ENCODE assay signal across 17 cellular contexts in the genomic region with DNA sequence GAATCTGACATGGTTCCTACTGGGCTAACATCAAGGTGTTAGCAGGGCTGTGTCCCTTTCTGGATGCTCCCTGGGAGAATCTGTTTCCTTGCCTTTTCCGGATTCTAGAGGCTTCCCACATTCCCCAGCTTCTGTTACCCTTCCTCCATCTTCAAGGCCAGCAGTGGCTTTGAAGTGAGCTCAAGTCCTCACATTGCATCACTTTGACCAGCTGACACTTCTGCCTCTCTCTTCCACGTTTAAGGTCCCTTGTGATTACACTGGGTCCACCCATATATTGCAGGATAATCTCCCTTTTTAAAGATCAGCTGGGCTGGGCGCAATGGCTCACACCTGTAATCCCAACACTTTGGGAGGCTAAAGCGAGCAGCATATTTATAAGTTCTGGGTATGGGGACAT. TPM values are rescaled to one million over a fixed set of nuclear protein-coding genes. Genes with fewer than 3 reads are reported as not detected.
DNase-seq lines count a peak whose midpoint lies in the region; ATAC-seq and TF ChIP-seq lines count a peak whose summit lies in the region.
"Had no signal": no experiment of that assay in that cellular context is flagged by ENCODE, and none has a peak within 500 bp of the region (broad histone marks: within the 10 kb centered on the region; RNA-seq: fewer than 3 reads in every experiment).

No MANE protein-coding gene starts in this region.

- H3K9me3 Mint-ChIP-seq in CD4-positive, CD25-positive, alpha-beta regulatory T cell: peaks cover 0 to 2% (median 0%) of the 10 kb centered on the region in 7 donors
- peaks cover 2% of the 10 kb centered on the region for H3K9me3 Mint-ChIP-seq in CD8-positive, alpha-beta T cell
- no peaks in the 10 kb centered on the region for H3K9me3 Mint-ChIP-seq in naive thymus-derived CD8-positive, alpha-beta T cell
- no peaks in the 10 kb centered on the region for H3K9me3 Mint-ChIP-seq in natural killer cell treated with Interleukin-12 subunit alpha and Interleukin-12 subunit beta and Interleukin-15 and Interleukin-18, amount 100 ng/mL, for 72 hours

- H3K36me3 Mint-ChIP-seq in CD4-positive, CD25-positive, alpha-beta regulatory T cell: peaks cover 46% of the 10 kb centered on the region
- peaks cover 57% of the 10 kb centered on the region for H3K36me3 Mint-ChIP-seq in CD8-positive, alpha-beta T cell
- H3K36me3 Mint-ChIP-seq in naive thymus-derived CD8-positive, alpha-beta T cell: peaks cover 0 to 60% (median 7%) of the 10 kb centered on the region in 3 donors
- H3K36me3 Mint-ChIP-seq in natural killer cell treated with Interleukin-12 subunit alpha and Interleukin-12 subunit beta and Interleukin-15 and Interleukin-18, amount 100 ng/mL, for 72 hours: no peaks in the 10 kb centered on the region

- no peak for ATAC-seq in CD4-positive, CD25-positive, alpha-beta regulatory T cell (ENCODE audit: low read depth in 2 of 2)
- no peak for ATAC-seq in CD8-positive, alpha-beta T cell
- ATAC-seq in naive thymus-derived CD8-positive, alpha-beta T cell: no peak
- no peak for ATAC-seq in body of pancreas
- no peak for ATAC-seq in natural killer cell treated with Interleukin-12 subunit alpha and Interleukin-12 subunit beta and Interleukin-15 and Interleukin-18, amount 100 ng/mL, for 72 hours

- TF ChIP-seq POLR2A in adrenal gland (IDR thresholded peaks at IDR 0.05) (no peak), body of pancreas (IDR thresholded peaks at IDR 0.05) (no peak)

- peak overlapping the region in 3 of 4 donors; percentile 1 to 36 (median 32) for H3K4me3 Mint-ChIP-seq in CD4-positive, CD25-positive, alpha-beta regulatory T cell
- H3K4me3 Mint-ChIP-seq in CD8-positive, alpha-beta T cell: no peak overlapping the region
- peak overlapping the region in 2 of 10 donors; percentile 12 to 20 for H3K4me3 Mint-ChIP-seq in naive thymus-derived CD8-positive, alpha-beta T cell
- no peak overlapping the region for H3K4me3 Mint-ChIP-seq in natural killer cell treated with Interleukin-12 subunit alpha and Interleukin-12 subunit beta and Interleukin-15 and Interleukin-18, amount 100 ng/mL, for 72 hours

- CTCF ChIA-PET in CD8-positive, alpha-beta T cell (lab: Charles Lee): interaction anchor here (1.2 kb wide), 1 partner anchor 8 kb away, joined by 3 read pairs; no protein-coding TSS in a partner anchor

- H3K27me3 Mint-ChIP-seq in CD4-positive, CD25-positive, alpha-beta regulatory T cell: no peaks in the 10 kb centered on the region
- no peaks in the 10 kb centered on the region for H3K27me3 Mint-ChIP-seq in CD8-positive, alpha-beta T cell (ENCODE audit: low read depth)
- no peaks in the 10 kb centered on the region for H3K27me3 Mint-ChIP-seq in naive thymus-derived CD8-positive, alpha-beta T cell
- H3K27me3 Mint-ChIP-seq in natural killer cell treated with Interleukin-12 subunit alpha and Interleukin-12 subunit beta and Interleukin-15 and Interleukin-18, amount 100 ng/mL, for 72 hours: no peaks in the 10 kb centered on the region

- WGBS in adrenal gland, 4 donors: 61 to 73% (median 66%) methylated on average over 4 of the region's 4 CpGs
- 76 to 81% methylated on average over 4 of the region's 4 CpGs for WGBS in body of pancreas, 2 donors

- H3K27ac Mint-ChIP-seq in CD4-positive, CD25-positive, alpha-beta regulatory T cell: peak overlapping the region in 1 of 3 donors; percentile 43
- H3K27ac Mint-ChIP-seq in CD8-positive, alpha-beta T cell: peak overlapping the region; percentile 69
- H3K27ac Mint-ChIP-seq in naive thymus-derived CD8-positive, alpha-beta T cell: peak overlapping the region in 7 of 10 donors; percentile 11 to 78 (median 33)
- H3K27ac Mint-ChIP-seq in natural killer cell treated with Interleukin-12 subunit alpha and Interleukin-12 subunit beta and Interleukin-15 and Interleukin-18, amount 100 ng/mL, for 72 hours: peak overlapping the region in 1 of 2 donors; percentile 13

- peaks cover 48% of the 10 kb centered on the region for H3K36me3 ChIP-seq in CD4-positive, CD25-positive, alpha-beta regulatory T cell (ENCODE audit: control insufficient read depth, insufficient read depth, low read length)
- H3K36me3 ChIP-seq in CD8-positive, alpha-beta T cell (ENCODE audit: insufficient read depth, low read length): peaks cover 3% of the 10 kb centered on the region
- peaks cover 0 to 2% of the 10 kb centered on the region in 2 donors for H3K36me3 ChIP-seq in adrenal gland (replicated peaks in 1 of 2)
- H3K36me3 ChIP-seq in body of pancreas (replicated peaks in 1 of 2; ENCODE audit: insufficient read depth in 1 of 2, low read depth in 2 of 2): no peaks in the 10 kb centered on the region

- peaks cover 58 to 93% (median 73%) of the 10 kb centered on the region in 4 donors for H3K4me1 Mint-ChIP-seq in CD4-positive, CD25-positive, alpha-beta regulatory T cell
- peaks cover 80% of the 10 kb centered on the region for H3K4me1 Mint-ChIP-seq in CD8-positive, alpha-beta T cell (ENCODE audit: low read depth)
- peaks cover 39 to 88% (median 81%) of the 10 kb centered on the region in 4 donors for H3K4me1 Mint-ChIP-seq in naive thymus-derived CD8-positive, alpha-beta T cell
- H3K4me1 Mint-ChIP-seq in natural killer cell treated with Interleukin-12 subunit alpha and Interleukin-12 subunit beta and Interleukin-15 and Interleukin-18, amount 100 ng/mL, for 72 hours (ENCODE audit: low read depth in 2 of 2): peaks cover 32 to 38% of the 10 kb centered on the region in 2 donors

- no peak for DNase-seq in CD4-positive, CD25-positive, alpha-beta regulatory T cell
- no peak for DNase-seq in CD8-positive, alpha-beta T cell
- DNase-seq in adrenal gland (peak in 6 of 7 donors; percentile 48 to 72 (median 57)), body of pancreas (no peak), head of caudate nucleus (no peak)
- no peak for DNase-seq in naive thymus-derived CD8-positive, alpha-beta T cell
- DNase-seq in natural killer cell treated with Interleukin-12 subunit alpha and Interleukin-12 subunit beta and Interleukin-15 and Interleukin-18, amount 100 ng/mL, for 72 hours (ENCODE audit: low spot score): no peak
- DNase-seq: ACHN, AML-193, NCI-H1105, NCI-H1694, NCI-H226, NCI-H526, OCI-M1, RPMI8226, SIG-M5 had no signal

- no peaks in the 10 kb centered on the region for H3K27me3 ChIP-seq in CD4-positive, CD25-positive, alpha-beta regulatory T cell (ENCODE audit: control insufficient read depth, insufficient read depth, low read length)
- H3K27me3 ChIP-seq in CD8-positive, alpha-beta T cell (ENCODE audit: insufficient read depth, low read length): no peaks in the 10 kb centered on the region
- H3K27me3 ChIP-seq in adrenal gland: no peaks in the 10 kb centered on the region
- no peaks in the 10 kb centered on the region for H3K27me3 ChIP-seq in body of pancreas

- POLR2A ChIA-PET in CD8-positive, alpha-beta T cell (lab: Charles Lee): no interaction called here
- POLR2A ChIA-PET in naive thymus-derived CD8-positive, alpha-beta T cell (lab: Charles Lee): no interaction called here

- intact Hi-C loops in CD8-positive, alpha-beta T cell (cut with DNase I, micrococcal nuclease): no loop called here
- intact Hi-C loops in adrenal gland (cut with DNase I) (no loop called here), body of pancreas (cut with DNase I) (no loop called here), head of caudate nucleus (cut with DNase I) (no loop called here)

- TF ChIP-seq CTCF in CD8-positive, alpha-beta T cell (IDR thresholded peaks at IDR 0.05): no peak
- TF ChIP-seq CTCF in adrenal gland (IDR thresholded peaks at IDR 0.05): no peak
- TF ChIP-seq CTCF in body of pancreas (IDR thresholded peaks at IDR 0.05): no peak

- no peaks in the 10 kb centered on the region for H3K9me3 ChIP-seq in CD4-positive, CD25-positive, alpha-beta regulatory T cell (ENCODE audit: control insufficient read depth in 2 of 2, low read length in 2 of 2)
- no peaks in the 10 kb centered on the region for H3K9me3 ChIP-seq in CD8-positive, alpha-beta T cell (ENCODE audit: low read length)
- H3K9me3 ChIP-seq in adrenal gland (replicated peaks in 1 of 3) (no peaks in the 10 kb centered on the region), body of pancreas (no peaks in the 10 kb centered on the region)

- H3K4me3 ChIP-seq in CD4-positive, CD25-positive, alpha-beta regulatory T cell (ENCODE audit: low read depth, low read length): no peak overlapping the region
- no peak overlapping the region for H3K4me3 ChIP-seq in CD8-positive, alpha-beta T cell (ENCODE audit: low read depth, low read length)
- H3K4me3 ChIP-seq in adrenal gland (no peak overlapping the region), body of pancreas (no peak overlapping the region)

- H3K27ac ChIP-seq in CD4-positive, CD25-positive, alpha-beta regulatory T cell (ENCODE audit: insufficient read depth, low read length, poor library complexity, severe bottlenecking): no peak overlapping the region
- H3K27ac ChIP-seq in CD8-positive, alpha-beta T cell (ENCODE audit: low read depth, low read length): no peak overlapping the region
- H3K27ac ChIP-seq in adrenal gland (peak overlapping the region in 3 of 5 donors; percentile 21 to 48 (median 36)), body of pancreas (no peak overlapping the region)
- H3K27ac ChIP-seq: KMS-11 had no signal

- peaks cover 43% of the 10 kb centered on the region for H3K4me1 ChIP-seq in CD4-positive, CD25-positive, alpha-beta regulatory T cell (ENCODE audit: control insufficient read depth, insufficient read depth, low read length, poor library complexity, severe bottlenecking)
- peaks cover 28% of the 10 kb centered on the region for H3K4me1 ChIP-seq in CD8-positive, alpha-beta T cell (ENCODE audit: insufficient read depth, low read length)
- H3K4me1 ChIP-seq in adrenal gland (replicated peaks in 1 of 2): peaks cover 15 to 28% of the 10 kb centered on the region in 2 donors
- H3K4me1 ChIP-seq in body of pancreas: peaks cover 25% of the 10 kb centered on the region

RNA-seq across cellular contexts. Expression of a gene that starts 33.1 kb away (rescaled TPM):
- total RNA-seq in CD4-positive, CD25-positive, alpha-beta regulatory T cell: 115 TPM
- polyA plus RNA-seq in CD4-positive, CD25-positive, alpha-beta regulatory T cell: 10 to 100 TPM; 54.4 to 78.4 (median 62.6) TPM
- 10 to 100 TPM; 64.1 to 64.4 TPM for total RNA-seq in CD8-positive, alpha-beta T cell
- total RNA-seq in adrenal gland: 10 to 100 TPM; 33.3 to 85.6 (median 60.1) TPM
- polyA plus RNA-seq in adrenal gland: 10 to 100 TPM; 11.4 to 27.3 (median 13.9) TPM
- 10 to 100 TPM; 79.8 to 88.6 TPM for total RNA-seq in naive thymus-derived CD8-positive, alpha-beta T cell
- polyA plus RNA-seq in naive thymus-derived CD8-positive, alpha-beta T cell: 10 to 100 TPM; 32.0 to 48.3 (median 37.6) TPM
- total RNA-seq in body of pancreas: 10 to 100 TPM; 10.9 to 12.2 TPM
- total RNA-seq in natural killer cell treated with Interleukin-12 subunit alpha and Interleukin-12 subunit beta and Interleukin-15 and Interleukin-18, amount 100 ng/mL, for 72 hours: 10 to 100 TPM; 31.0 to 37.6 TPM

RNA-seq across cellular contexts. Expression of a gene that starts 33.3 kb away (rescaled TPM):
- 15.2 TPM for total RNA-seq in CD4-positive, CD25-positive, alpha-beta regulatory T cell
- polyA plus RNA-seq in CD4-positive, CD25-positive, alpha-beta regulatory T cell: 10 to 100 TPM; 15.4 to 21.8 (median 20.6) TPM
- total RNA-seq in CD8-positive, alpha-beta T cell: 10 to 100 TPM; 15.8 to 16.4 TPM
- total RNA-seq in adrenal gland (10 to 100 TPM; 15.1 to 32.5 (median 27.1) TPM), body of pancreas (1 to 10 TPM; 2.3 to 8.3 TPM)
- 10 to 100 TPM in 1 of 3 donors, 1 to 10 TPM in 2; 6.0 to 44.8 (median 7.2) TPM for polyA plus RNA-seq in adrenal gland
- 10 to 100 TPM; 12.0 to 12.2 TPM for total RNA-seq in naive thymus-derived CD8-positive, alpha-beta T cell
- polyA plus RNA-seq in naive thymus-derived CD8-positive, alpha-beta T cell: 10 to 100 TPM; 17.8 to 20.8 (median 19.3) TPM
- 10 to 100 TPM; 15.7 to 20.3 TPM for total RNA-seq in natural killer cell treated with Interleukin-12 subunit alpha and Interleukin-12 subunit beta and Interleukin-15 and Interleukin-18, amount 100 ng/mL, for 72 hours

Comparison
In these comparisons a context has a peak if more than half of its experiments do, and no peak if none do; other contexts are left out.
1. DNase-seq: peak in adrenal gland (6 of 7); none in CD4-positive, CD25-positive, alpha-beta regulatory T cell (0 of 3), CD8-positive, alpha-beta T cell (0 of 7), naive thymus-derived CD8-positive, alpha-beta T cell (0 of 10), body of pancreas (0 of 4), natural killer cell treated with Interleukin-12 subunit alpha and Interleukin-12 subunit beta and Interleukin-15 and Interleukin-18, amount 100 ng/mL, for 72 hours (single experiment) and head of caudate nucleus (0 of 42).
2. H3K27ac ChIP-seq: peak in adrenal gland (3 of 5); none in CD4-positive, CD25-positive, alpha-beta regulatory T cell (single experiment), CD8-positive, alpha-beta T cell (single experiment) and body of pancreas (0 of 4).
3. H3K4me3 Mint-ChIP-seq: peak in CD4-positive, CD25-positive, alpha-beta regulatory T cell (3 of 4); none in CD8-positive, alpha-beta T cell (single experiment) and natural killer cell treated with Interleukin-12 subunit alpha and Interleukin-12 subunit beta and Interleukin-15 and Interleukin-18, amount 100 ng/mL, for 72 hours (single experiment).